Comparison of ENCODE assay signal across 11 cellular contexts in genomic region chr14:39562175-39562574, GRCh38.
"Had no signal": no experiment of that assay in that cellular context is flagged by ENCODE, and none has a peak within 500 bp of the region (broad histone marks: within the 10 kb centered on the region; RNA-seq: fewer than 3 reads in every experiment).

No MANE protein-coding gene starts in this region.

- H3K4me3 Mint-ChIP-seq: GM23338, H9, HFFc6 had no signal

- DNase-seq: GM23248, GOT3, H7, H9, HCEC 1CT, HFFc6 had no signal

- H2AFZ ChIP-seq: GM23248, GM23338 had no signal

- H3K27ac ChIP-seq: GM23248 had no signal

- ATAC-seq: GM23338, HCT116 had no signal

- H3K4me1 ChIP-seq: HAP-1 had no signal

- H3K36me3 ChIP-seq: HAP-1 had no signal

- H3K4me2 ChIP-seq: GM23338 had no signal

- H3K4me3 ChIP-seq: GM23248, GM23338, HAP-1 had no signal

- H3K9ac ChIP-seq: GM23248 had no signal

- FAIRE-seq: H1, H54 had no signal

- H3K4me1 Mint-ChIP-seq: GM23338, H9 had no signal

- H3K27ac Mint-ChIP-seq: GM23338, H9, HFFc6 had no signal
